Comparison of ENCODE assay signal across 1 cellular context in the genomic region with DNA sequence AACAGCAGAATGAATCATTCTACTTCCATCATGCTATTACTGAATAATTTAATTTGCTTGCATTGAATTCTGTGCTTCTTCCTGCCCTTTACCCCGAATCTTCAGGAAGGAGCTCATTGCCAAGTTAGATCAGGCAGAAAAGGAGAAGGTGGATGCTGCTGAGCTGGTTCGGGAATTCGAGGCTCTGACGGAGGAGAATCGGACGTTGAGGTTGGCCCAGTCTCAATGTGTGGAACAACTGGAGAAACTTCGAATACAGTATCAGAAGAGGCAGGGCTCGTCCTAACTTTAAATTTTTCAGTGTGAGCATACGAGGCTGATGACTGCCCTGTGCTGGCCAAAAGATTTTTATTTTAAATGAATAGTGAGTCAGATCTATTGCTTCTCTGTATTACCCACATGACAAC.
A peak's percentile ranks its signal among the peaks of the same experiment; 100 is the strongest.
TF ChIP-seq lines count a peak whose summit lies in the region.

No MANE protein-coding gene starts in this region.

TF ChIP-seq in SK-N-SH treated with all-trans-retinoic acid at 6 μM for 48 hours, 23 proteins besides CTCF, POLR2A, EP300 and RAD21 (continued from another document):
- TF ChIP-seq, protein P1, sequence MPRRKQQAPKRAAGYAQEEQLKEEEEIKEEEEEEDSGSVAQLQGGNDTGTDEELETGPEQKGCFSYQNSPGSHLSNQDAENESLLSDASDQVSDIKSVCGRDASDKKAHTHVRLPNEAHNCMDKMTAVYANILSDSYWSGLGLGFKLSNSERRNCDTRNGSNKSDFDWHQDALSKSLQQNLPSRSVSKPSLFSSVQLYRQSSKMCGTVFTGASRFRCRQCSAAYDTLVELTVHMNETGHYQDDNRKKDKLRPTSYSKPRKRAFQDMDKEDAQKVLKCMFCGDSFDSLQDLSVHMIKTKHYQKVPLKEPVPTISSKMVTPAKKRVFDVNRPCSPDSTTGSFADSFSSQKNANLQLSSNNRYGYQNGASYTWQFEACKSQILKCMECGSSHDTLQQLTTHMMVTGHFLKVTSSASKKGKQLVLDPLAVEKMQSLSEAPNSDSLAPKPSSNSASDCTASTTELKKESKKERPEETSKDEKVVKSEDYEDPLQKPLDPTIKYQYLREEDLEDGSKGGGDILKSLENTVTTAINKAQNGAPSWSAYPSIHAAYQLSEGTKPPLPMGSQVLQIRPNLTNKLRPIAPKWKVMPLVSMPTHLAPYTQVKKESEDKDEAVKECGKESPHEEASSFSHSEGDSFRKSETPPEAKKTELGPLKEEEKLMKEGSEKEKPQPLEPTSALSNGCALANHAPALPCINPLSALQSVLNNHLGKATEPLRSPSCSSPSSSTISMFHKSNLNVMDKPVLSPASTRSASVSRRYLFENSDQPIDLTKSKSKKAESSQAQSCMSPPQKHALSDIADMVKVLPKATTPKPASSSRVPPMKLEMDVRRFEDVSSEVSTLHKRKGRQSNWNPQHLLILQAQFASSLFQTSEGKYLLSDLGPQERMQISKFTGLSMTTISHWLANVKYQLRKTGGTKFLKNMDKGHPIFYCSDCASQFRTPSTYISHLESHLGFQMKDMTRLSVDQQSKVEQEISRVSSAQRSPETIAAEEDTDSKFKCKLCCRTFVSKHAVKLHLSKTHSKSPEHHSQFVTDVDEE (CRISPR knock-in tag; IDR thresholded peaks at IDR 0.05) = no peak
- TF ChIP-seq ISL1 (CRISPR knock-in tag; IDR thresholded peaks at IDR 0.05) (peak; percentile 74), CSDC2 (CRISPR knock-in tag; IDR thresholded peaks at IDR 0.05) (0 out of 2 replicates have a peak, but pooled peaks have one; percentile 28), ZFP3 (CRISPR knock-in tag; IDR thresholded peaks at IDR 0.05) (0 out of 2 replicates have a peak, but pooled peaks have one; percentile 38)
TF ChIP-seq in SK-N-SH treated with all-trans-retinoic acid at 6 μM for 48 hours: peak in this region for 3.
